ENCODE assay signal across 12 cellular contexts in genomic region chr10:123146892-123147634, GRCh38. TPM values are rescaled to one million over a fixed set of nuclear protein-coding genes. Genes with fewer than 3 reads are reported as not detected.
A peak's percentile ranks its signal among the peaks of the same experiment; 100 is the strongest.
DNase-seq lines count a peak whose midpoint lies in the region; ATAC-seq, FAIRE-seq and TF ChIP-seq lines count a peak whose summit lies in the region.
"Had no signal": no experiment of that assay in that cellular context is flagged by ENCODE, and none has a peak within 500 bp of the region (broad histone marks: within the 10 kb centered on the region; RNA-seq: fewer than 3 reads in every experiment).

No MANE protein-coding gene starts in this region.

- H3K9me3 Mint-ChIP-seq in T-helper 2 cell treated with Interferon-gamma antibody and Interleukin-4, amounts not matched to agents 5 μg/mL and 100 μg/mL, for 36 hours = peaks cover 5% of the 10 kb centered on the region
- H3K9me3 Mint-ChIP-seq in activated T-helper 2 cell treated with anti-CD3 and anti-CD28 coated beads, Interferon-gamma antibody, Interleukin-2, Interleukin-4, amounts not matched to agents 10 μg/mL and 5 μg/mL and 100 μg/mL, durations not matched to agents 14 hours and 24 hours and 36 hours = no peaks in the 10 kb centered on the region
- no peaks in the 10 kb centered on the region for H3K9me3 Mint-ChIP-seq in naive thymus-derived CD8-positive, alpha-beta T cell

- H3K4me3 Mint-ChIP-seq in T-helper 2 cell treated with Interferon-gamma antibody and Interleukin-4, amounts not matched to agents 5 μg/mL and 100 μg/mL, for 36 hours = peak overlapping the region; percentile 54
- no peak overlapping the region for H3K4me3 Mint-ChIP-seq in activated T-helper 2 cell treated with anti-CD3 and anti-CD28 coated beads, Interferon-gamma antibody, Interleukin-2, Interleukin-4, amounts not matched to agents 10 μg/mL and 5 μg/mL and 100 μg/mL, durations not matched to agents 14 hours and 24 hours and 36 hours (ENCODE audit: low read depth)
- H3K4me3 Mint-ChIP-seq in naive thymus-derived CD8-positive, alpha-beta T cell = peak overlapping the region; percentile 26 to 77 (median 63)

- peaks cover 78% of the 10 kb centered on the region for H3K27me3 Mint-ChIP-seq in T-helper 2 cell treated with Interferon-gamma antibody and Interleukin-4, amounts not matched to agents 5 μg/mL and 100 μg/mL, for 36 hours (ENCODE audit: low read depth)
- H3K27me3 Mint-ChIP-seq in activated T-helper 2 cell treated with anti-CD3 and anti-CD28 coated beads, Interferon-gamma antibody, Interleukin-2, Interleukin-4, amounts not matched to agents 10 μg/mL and 5 μg/mL and 100 μg/mL, durations not matched to agents 14 hours and 24 hours and 36 hours (ENCODE audit: low read depth) = peaks cover 71% of the 10 kb centered on the region
- peaks cover 43 to 79% (median 59%) of the 10 kb centered on the region in 5 donors for H3K27me3 Mint-ChIP-seq in naive thymus-derived CD8-positive, alpha-beta T cell

- peaks cover 12% of the 10 kb centered on the region for H3K36me3 Mint-ChIP-seq in T-helper 2 cell treated with Interferon-gamma antibody and Interleukin-4, amounts not matched to agents 5 μg/mL and 100 μg/mL, for 36 hours (ENCODE audit: low read depth)
- H3K36me3 Mint-ChIP-seq in activated T-helper 2 cell treated with anti-CD3 and anti-CD28 coated beads, Interferon-gamma antibody, Interleukin-2, Interleukin-4, amounts not matched to agents 10 μg/mL and 5 μg/mL and 100 μg/mL, durations not matched to agents 14 hours and 24 hours and 36 hours (ENCODE audit: low read depth) = peaks cover 15% of the 10 kb centered on the region
- H3K36me3 Mint-ChIP-seq in naive thymus-derived CD8-positive, alpha-beta T cell = no peaks in the 10 kb centered on the region

- ATAC-seq in naive thymus-derived CD8-positive, alpha-beta T cell = no peak
- no peak for ATAC-seq in HG03039 (IDR thresholded peaks at IDR 0.05; ENCODE audit: unreplicated experiment)

- TF ChIP-seq POLR2A in GM12891 (IDR thresholded peaks at IDR 0.05; ENCODE audit: low read depth, low read length) = no peak

- POLR2A ChIA-PET in naive thymus-derived CD8-positive, alpha-beta T cell (lab: Charles Lee) = no interaction called here

- intact Hi-C loops in activated T-helper 2 cell treated with anti-CD3 and anti-CD28 coated beads, Interferon-gamma antibody, Interleukin-2, Interleukin-4, amounts not matched to agents 10 μg/mL and 5 μg/mL and 100 μg/mL, durations not matched to agents 14 hours and 24 hours and 36 hours (cut with micrococcal nuclease) = loop anchor here (10.0 kb wide), 1 partner anchor 948 kb away; the partner anchor contains the start of gene CHST15

- H3K4me1 Mint-ChIP-seq in T-helper 2 cell treated with Interferon-gamma antibody and Interleukin-4, amounts not matched to agents 5 μg/mL and 100 μg/mL, for 36 hours (ENCODE audit: low read depth) = peaks cover 16% of the 10 kb centered on the region
- peaks cover 26% of the 10 kb centered on the region for H3K4me1 Mint-ChIP-seq in activated T-helper 2 cell treated with anti-CD3 and anti-CD28 coated beads, Interferon-gamma antibody, Interleukin-2, Interleukin-4, amounts not matched to agents 10 μg/mL and 5 μg/mL and 100 μg/mL, durations not matched to agents 14 hours and 24 hours and 36 hours (ENCODE audit: low read depth)
- H3K4me1 Mint-ChIP-seq in naive thymus-derived CD8-positive, alpha-beta T cell = peaks cover 22 to 77% (median 68%) of the 10 kb centered on the region in 4 donors

- peak overlapping the region; percentile 70 for H3K27ac Mint-ChIP-seq in T-helper 2 cell treated with Interferon-gamma antibody and Interleukin-4, amounts not matched to agents 5 μg/mL and 100 μg/mL, for 36 hours
- H3K27ac Mint-ChIP-seq in activated T-helper 2 cell treated with anti-CD3 and anti-CD28 coated beads, Interferon-gamma antibody, Interleukin-2, Interleukin-4, amounts not matched to agents 10 μg/mL and 5 μg/mL and 100 μg/mL, durations not matched to agents 14 hours and 24 hours and 36 hours = peak overlapping the region; percentile 49
- H3K27ac Mint-ChIP-seq in naive thymus-derived CD8-positive, alpha-beta T cell = no peak overlapping the region

- peak; percentile 59 for FAIRE-seq in GM12891 (lab: Jason Lieb, UNC)
- FAIRE-seq: A204.1 had no signal

- DNase-seq in T-helper 2 cell treated with Interferon-gamma antibody and Interleukin-4, amounts not matched to agents 5 μg/mL and 100 μg/mL, for 36 hours (ENCODE audit: low spot score) = no peak
- no peak for DNase-seq in T-helper 2 cell
- DNase-seq in GM12891 (ENCODE audit: insufficient read length, low spot score) = no peak
- DNase-seq in activated T-helper 2 cell treated with anti-CD3 and anti-CD28 coated beads, Interferon-gamma antibody, Interleukin-2, Interleukin-4, amounts not matched to agents 10 μg/mL and 5 μg/mL and 100 μg/mL, durations not matched to agents 14 hours and 24 hours and 36 hours (ENCODE audit: low spot score) = no peak
- no peak for DNase-seq in naive thymus-derived CD8-positive, alpha-beta T cell
- DNase-seq in NCI-H1694 (lab: John Stamatoyannopoulos, UW) = no peak
- no peak for DNase-seq in AG08396 (ENCODE audit: low spot score)
- DNase-seq: DMS153, mesenchymal stem cell had no signal

TF ChIP-seq in GM12891, 5 proteins besides CTCF, POLR2A, EP300 and RAD21:
- TF ChIP-seq TAF1 (IDR thresholded peaks at IDR 0.05; ENCODE audit: low read depth, low read length) = no peak
- no peak for TF ChIP-seq POLR2AphosphoS5 (IDR thresholded peaks at IDR 0.05; ENCODE audit: low read depth, low read length)

RNA-seq across cellular contexts. Expression of gene HMX2, which starts 0.9 kb away (rescaled TPM):
- polyA plus RNA-seq in GM12891 (2012; ENCODE audit: low read depth, missing spikeins) = 14.7 TPM
- not detected in 2 replicates for total RNA-seq in activated T-helper 2 cell treated with anti-CD3 and anti-CD28 coated beads, Interferon-gamma antibody, Interleukin-2, Interleukin-4, amounts not matched to agents 10 μg/mL and 5 μg/mL and 100 μg/mL, durations not matched to agents 14 hours and 24 hours and 36 hours
- not detected for total RNA-seq in naive thymus-derived CD8-positive, alpha-beta T cell
- not detected for polyA plus RNA-seq in naive thymus-derived CD8-positive, alpha-beta T cell

RNA-seq across cellular contexts. Expression of gene BUB3, which starts 7.1 kb away (rescaled TPM):
- polyA plus RNA-seq in GM12891 (2012; ENCODE audit: low read depth, missing spikeins) = 181 TPM
- 194 and 210 TPM in 2 replicates for total RNA-seq in activated T-helper 2 cell treated with anti-CD3 and anti-CD28 coated beads, Interferon-gamma antibody, Interleukin-2, Interleukin-4, amounts not matched to agents 10 μg/mL and 5 μg/mL and 100 μg/mL, durations not matched to agents 14 hours and 24 hours and 36 hours
- 100 to 1,000 TPM; 170 to 173 TPM for total RNA-seq in naive thymus-derived CD8-positive, alpha-beta T cell
- polyA plus RNA-seq in naive thymus-derived CD8-positive, alpha-beta T cell = 100 to 1,000 TPM; 217 to 247 (median 243) TPM

RNA-seq across cellular contexts. Expression of gene HMX3, which starts 11.3 kb away (rescaled TPM):
- polyA plus RNA-seq in GM12891 (2012; ENCODE audit: low read depth, missing spikeins) = 15.9 TPM
- total RNA-seq in activated T-helper 2 cell treated with anti-CD3 and anti-CD28 coated beads, Interferon-gamma antibody, Interleukin-2, Interleukin-4, amounts not matched to agents 10 μg/mL and 5 μg/mL and 100 μg/mL, durations not matched to agents 14 hours and 24 hours and 36 hours = not detected in 2 replicates
- not detected for total RNA-seq in naive thymus-derived CD8-positive, alpha-beta T cell
- polyA plus RNA-seq in naive thymus-derived CD8-positive, alpha-beta T cell = not detected
- polyA plus RNA-seq: thymus had no signal

Comparison
In these comparisons a context has a peak if more than half of its experiments do, and no peak if none do; other contexts are left out.
1. H3K27ac Mint-ChIP-seq: peak in T-helper 2 cell treated with Interferon-gamma antibody and Interleukin-4, amounts not matched to agents 5 μg/mL and 100 μg/mL, for 36 hours (single experiment) and activated T-helper 2 cell treated with anti-CD3 and anti-CD28 coated beads, Interferon-gamma antibody, Interleukin-2, Interleukin-4, amounts not matched to agents 10 μg/mL and 5 μg/mL and 100 μg/mL, durations not matched to agents 14 hours and 24 hours and 36 hours (single experiment); none in naive thymus-derived CD8-positive, alpha-beta T cell (0 of 10).